18 cellular contexts compared by ENCODE assay signal in genomic region chr5:177502886-177503285, GRCh38. TPM values are rescaled to one million over a fixed set of nuclear protein-coding genes. Genes with fewer than 3 reads are reported as not detected.
DNase-seq lines count a peak whose midpoint lies in the region; ATAC-seq, FAIRE-seq and TF ChIP-seq lines count a peak whose summit lies in the region.
"Had no signal": no experiment of that assay in that cellular context is flagged by ENCODE, and none has a peak within 500 bp of the region (broad histone marks: within the 10 kb centered on the region; RNA-seq: fewer than 3 reads in every experiment).

No MANE protein-coding gene starts in this region.

- H3K36me3 ChIP-seq in BLaER1 = peaks cover 55% of the 10 kb centered on the region
- peaks cover 11% of the 10 kb centered on the region for H3K36me3 ChIP-seq in Karpas-422 (ENCODE audit: insufficient read depth, low read length)
- peaks cover 9% of the 10 kb centered on the region for H3K36me3 ChIP-seq in lower lobe of right lung
- H3K36me3 ChIP-seq: Peyer's patch had no signal

- peak overlapping the region; percentile 28; the same call in 1 of the 2 replicates for H3K4me3 ChIP-seq in BLaER1
- 0 out of 2 replicates have a peak overlapping the region, but pooled peaks have one; percentile 11 for H3K4me3 ChIP-seq in Karpas-422 (ENCODE audit: low read length)
- H3K4me3 ChIP-seq in lower lobe of right lung = no peak overlapping the region
- H3K4me3 ChIP-seq: A549, Peyer's patch had no signal

- H3K27ac Mint-ChIP-seq in activated B cell treated with CpG ODN at 0.5 μM for 24 hours (peak overlapping the region; percentile 73), nephron (peak overlapping the region in 2 of 3 experiments; percentile 21 to 49)
- H3K27ac Mint-ChIP-seq: CD4-positive, alpha-beta T cell had no signal

- H3K27me3 ChIP-seq in BLaER1 = no peaks in the 10 kb centered on the region
- no peaks in the 10 kb centered on the region for H3K27me3 ChIP-seq in Karpas-422 (ENCODE audit: low read length)
- H3K27me3 ChIP-seq in lower lobe of right lung (ENCODE audit: low read depth) = no peaks in the 10 kb centered on the region
- H3K27me3 ChIP-seq: Peyer's patch had no signal

- H2AFZ ChIP-seq in Karpas-422 (ENCODE audit: low read length) = no peak overlapping the region

- FAIRE-seq in GM12892 (lab: Jason Lieb, UNC) = no peak
- FAIRE-seq: A549, HTR-8/SVneo had no signal

- peaks cover 10% of the 10 kb centered on the region for H3K79me2 ChIP-seq in Karpas-422 (ENCODE audit: low read length)

- H3K27me3 Mint-ChIP-seq in activated B cell treated with CpG ODN at 0.5 μM for 24 hours = peaks cover under 1% of the 10 kb centered on the region
- peaks cover 7% of the 10 kb centered on the region for H3K27me3 Mint-ChIP-seq in nephron (ENCODE audit: low read depth)
- H3K27me3 Mint-ChIP-seq: CD4-positive, alpha-beta T cell had no signal

- peaks cover 98% of the 10 kb centered on the region for H3K4me1 ChIP-seq in BLaER1
- H3K4me1 ChIP-seq in Karpas-422 (ENCODE audit: low read length) = peaks cover 62% of the 10 kb centered on the region
- peaks cover 30% of the 10 kb centered on the region for H3K4me1 ChIP-seq in lower lobe of right lung

- no peak for TF ChIP-seq CTCF in activated B cell treated with CpG ODN at 0.5 μM for 24 hours (IDR thresholded peaks at IDR 0.05)
- no peak for TF ChIP-seq CTCF in nephron (IDR thresholded peaks at IDR 0.05; ENCODE audit: unreplicated experiment in 3 of 3)
- no peak for TF ChIP-seq CTCF in lower lobe of right lung (IDR thresholded peaks at IDR 0.05)

- peak overlapping the region; percentile 71 for H3K9ac ChIP-seq in BLaER1
- H3K9ac ChIP-seq in Karpas-422 (ENCODE audit: low read length) = peak overlapping the region; percentile 42

- H3K36me3 Mint-ChIP-seq in activated B cell treated with CpG ODN at 0.5 μM for 24 hours (ENCODE audit: low read depth) (peaks cover 36% of the 10 kb centered on the region), nephron (ENCODE audit: low read depth) (peaks cover 10% of the 10 kb centered on the region)

- CTCF ChIA-PET in activated B cell treated with CpG ODN at 0.5 μM for 24 hours (lab: Charles Lee) = interaction anchor here (1.4 to 4.1 kb wide), 6 partner anchors 13 to 113 kb away, joined by 3 to 36 read pairs (median 16); partner anchors contain the start of gene DDX41

- no peaks in the 10 kb centered on the region for H3K9me3 ChIP-seq in BLaER1
- no peaks in the 10 kb centered on the region for H3K9me3 ChIP-seq in Karpas-422 (ENCODE audit: low read length)
- H3K9me3 ChIP-seq in lower lobe of right lung = no peaks in the 10 kb centered on the region
- H3K9me3 ChIP-seq: A549, Peyer's patch had no signal

- no peak for DNase-seq in Karpas-422
- DNase-seq in activated B cell treated with CpG ODN at 0.5 μM for 24 hours = no peak
- DNase-seq in GM12892 (ENCODE audit: insufficient read length) = no peak
- DNase-seq in lower lobe of right lung = no peak
- DNase-seq: CD4-positive, alpha-beta T cell; DND-41; NCI-H1436 treated with DMSO at 0.1 percent for 48 hours; NCI-H2081 treated with DMSO at 0.1 percent for 48 hours; NCI-H226; NCI-H526 treated with DMSO at 0.1 percent for 48 hours; Peyer's patch; SHP77 treated with DMSO at 0.1 percent for 48 hours had no signal

- peaks cover 63% of the 10 kb centered on the region for H4K20me1 ChIP-seq in BLaER1
- H4K20me1 ChIP-seq in Karpas-422 (ENCODE audit: insufficient read depth, low read depth, low read length) = no peaks in the 10 kb centered on the region

- no peak for TF ChIP-seq POLR2A in GM12892 (IDR thresholded peaks at IDR 0.05; ENCODE audit: low read depth, low read length)

- H3K4me2 ChIP-seq in BLaER1 (peak overlapping the region; percentile 98), Karpas-422 (ENCODE audit: low read depth, low read length, poor library complexity, severe bottlenecking) (peak overlapping the region; percentile 16)
- H3K4me2 ChIP-seq: A549 had no signal

- ATAC-seq in activated B cell treated with CpG ODN at 0.5 μM for 24 hours (ENCODE audit: low read depth) = no peak
- no peak for ATAC-seq in lower lobe of right lung
- no peak for ATAC-seq in HG03108 (IDR thresholded peaks at IDR 0.05; ENCODE audit: unreplicated experiment)
- ATAC-seq in GM21526 (IDR thresholded peaks at IDR 0.05; ENCODE audit: low FRiP score, unreplicated experiment) = no peak
- ATAC-seq: A549 had no signal

- intact Hi-C loops in activated B cell treated with CpG ODN at 0.5 μM for 24 hours (cut with micrococcal nuclease) = loop anchor here (10.0 kb wide), 1 partner anchor 388 kb away; no protein-coding TSS in a partner anchor
- intact Hi-C loops in lower lobe of right lung (cut with DNase I) = no loop called here

- no peaks in the 10 kb centered on the region for H3K9me3 Mint-ChIP-seq in activated B cell treated with CpG ODN at 0.5 μM for 24 hours
- H3K9me3 Mint-ChIP-seq in nephron = no peaks in the 10 kb centered on the region
- H3K9me3 Mint-ChIP-seq: CD4-positive, alpha-beta T cell had no signal

- peak overlapping the region; percentile 72 for H3K27ac ChIP-seq in BLaER1
- H3K27ac ChIP-seq in Karpas-422 (ENCODE audit: low read length) = peak overlapping the region; percentile 90
- H3K27ac ChIP-seq in lower lobe of right lung = no peak overlapping the region
- H3K27ac ChIP-seq: A549 had no signal

- H3K4me1 Mint-ChIP-seq in activated B cell treated with CpG ODN at 0.5 μM for 24 hours (peaks cover 68% of the 10 kb centered on the region), nephron (peaks cover 29% of the 10 kb centered on the region)

- POLR2A ChIA-PET in activated B cell treated with CpG ODN at 0.5 μM for 24 hours (lab: Charles Lee) = interaction anchor here (0.8 kb wide), 1 partner anchor 48 kb away, joined by 3 read pairs; no protein-coding TSS in a partner anchor

- H3K4me3 Mint-ChIP-seq in activated B cell treated with CpG ODN at 0.5 μM for 24 hours = no peak overlapping the region
- no peak overlapping the region for H3K4me3 Mint-ChIP-seq in nephron
- H3K4me3 Mint-ChIP-seq: CD4-positive, alpha-beta T cell had no signal

- no peaks in the 10 kb centered on the region for H3K9me2 ChIP-seq in Karpas-422 (replicated peaks; ENCODE audit: insufficient read depth, low read length)

RNA-seq across cellular contexts. Expression of gene PDLIM7, which starts 5.5 kb away (rescaled TPM):
- total RNA-seq in Karpas-422 (2014; rRNA removed; shearing (Covaris generic); ENCODE audit: low replicate concordance) = 53.6 and 138 TPM in 2 replicates
- 17.0 and 17.7 TPM in 2 replicates for total RNA-seq in activated B cell treated with CpG ODN at 0.5 μM for 24 hours
- polyA plus RNA-seq in GM12892 (2012; ENCODE audit: missing spikeins) = 12.2 TPM
- total RNA-seq in lower lobe of right lung = 47.1 TPM

RNA-seq across cellular contexts. Expression of gene DOK3, which starts 6.7 kb away (rescaled TPM):
- total RNA-seq in Karpas-422 (2014; rRNA removed; shearing (Covaris generic); ENCODE audit: low replicate concordance) = 138 and 188 TPM in 2 replicates
- total RNA-seq in activated B cell treated with CpG ODN at 0.5 μM for 24 hours (82.5 and 88.5 TPM in 2 replicates), lower lobe of right lung (76.5 TPM)
- 27.7 TPM for polyA plus RNA-seq in GM12892 (2012; ENCODE audit: missing spikeins)

RNA-seq across cellular contexts. Expression of gene DDX41, which starts 13.9 kb away (rescaled TPM):
- total RNA-seq in Karpas-422 (2014; rRNA removed; shearing (Covaris generic); ENCODE audit: low replicate concordance) = 104 and 195 TPM in 2 replicates
- total RNA-seq in activated B cell treated with CpG ODN at 0.5 μM for 24 hours (128 and 144 TPM in 2 replicates), lower lobe of right lung (69.4 TPM)
- 112 TPM for polyA plus RNA-seq in GM12892 (2012; ENCODE audit: missing spikeins)

RNA-seq across cellular contexts. Expression of gene DBN1, which starts 29.5 kb away (rescaled TPM):
- 29.1 and 72.7 TPM in 2 replicates for total RNA-seq in Karpas-422 (2014; rRNA removed; shearing (Covaris generic); ENCODE audit: low replicate concordance)
- total RNA-seq in activated B cell treated with CpG ODN at 0.5 μM for 24 hours = 2.0 and 3.9 TPM in 2 replicates
- polyA plus RNA-seq in GM12892 (2012; ENCODE audit: missing spikeins) = 6.8 TPM
- 23.1 TPM for total RNA-seq in lower lobe of right lung

RNA-seq across cellular contexts. Expression of gene FAM193B, which starts 51.5 kb away (rescaled TPM):
- total RNA-seq in Karpas-422 (2014; rRNA removed; shearing (Covaris generic); ENCODE audit: low replicate concordance) = 48.3 and 59.6 TPM in 2 replicates
- 108 and 121 TPM in 2 replicates for total RNA-seq in activated B cell treated with CpG ODN at 0.5 μM for 24 hours
- polyA plus RNA-seq in GM12892 (2012; ENCODE audit: missing spikeins) = 43.8 TPM
- 89.1 TPM for total RNA-seq in lower lobe of right lung
